In the genomic region with DNA sequence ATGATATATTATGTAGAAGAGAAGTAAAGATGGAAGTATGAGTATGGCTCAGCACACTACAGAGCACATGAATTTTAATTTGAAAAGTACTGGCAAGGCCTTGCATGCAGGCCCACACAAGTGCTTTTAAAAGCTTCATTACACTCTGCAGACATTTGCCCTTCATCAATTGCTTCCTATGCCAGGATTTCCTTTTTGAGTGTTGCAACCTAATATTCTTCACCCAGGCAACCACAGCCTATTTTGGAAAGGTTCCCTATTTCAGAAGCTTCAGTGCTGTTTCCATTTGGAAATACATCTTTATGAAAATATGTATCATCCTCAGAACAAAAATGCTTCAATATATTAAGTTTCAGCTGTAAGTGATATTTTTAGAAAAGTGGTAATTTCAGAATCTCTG, we compare ENCODE assay signal across 11 cellular contexts.
A peak's percentile ranks its signal among the peaks of the same experiment; 100 is the strongest.
DNase-seq lines count a peak whose midpoint lies in the region; ATAC-seq and TF ChIP-seq lines count a peak whose summit lies in the region.
"Had no signal": no experiment of that assay in that cellular context is flagged by ENCODE, and none has a peak within 500 bp of the region (broad histone marks: within the 10 kb centered on the region; RNA-seq: fewer than 3 reads in every experiment).

No MANE protein-coding gene starts in this region.

- peak; percentile 32 for DNase-seq in HCEC 1CT
- DNase-seq in NCI-H2081 treated with DMSO at 0.1 percent for 48 hours (lab: John Stamatoyannopoulos, UW) = peak; percentile 12
- DNase-seq in astrocyte of the spinal cord (ENCODE audit: low read depth, low spot score) = peak; percentile 16
- peak; percentile 62 for DNase-seq in putamen (ENCODE audit: low spot score)
- DNase-seq in COLO829 (ENCODE audit: low spot score) = no peak
- DNase-seq: HFFc6, islet precursor cell, SHP77 treated with DMSO at 0.1 percent for 48 hours had no signal

- in situ Hi-C loops in astrocyte of the spinal cord (cut with HindIII; ENCODE audit: low sequenced_read_pairs) = no loop called here

- H3K4me3 ChIP-seq in astrocyte of the spinal cord (ENCODE audit: low read depth, low read length) = no peak overlapping the region

- no peak for ATAC-seq in GM19463 (IDR thresholded peaks at IDR 0.05; ENCODE audit: unreplicated experiment)
- ATAC-seq in HG02852 (IDR thresholded peaks at IDR 0.05; ENCODE audit: unreplicated experiment) = no peak
- ATAC-seq: stimulated activated memory B cell treated with anti-CD40 and anti-IgM and Interleukin-4, amounts not matched to agents 10 μg/mL and 1 μg/mL and 100 μg/mL, for 72 hours had no signal

- no peak for TF ChIP-seq CTCF in astrocyte of the spinal cord (IDR thresholded peaks at IDR 0.05; ENCODE audit: low read depth, low read length)
